In the genomic region with DNA sequence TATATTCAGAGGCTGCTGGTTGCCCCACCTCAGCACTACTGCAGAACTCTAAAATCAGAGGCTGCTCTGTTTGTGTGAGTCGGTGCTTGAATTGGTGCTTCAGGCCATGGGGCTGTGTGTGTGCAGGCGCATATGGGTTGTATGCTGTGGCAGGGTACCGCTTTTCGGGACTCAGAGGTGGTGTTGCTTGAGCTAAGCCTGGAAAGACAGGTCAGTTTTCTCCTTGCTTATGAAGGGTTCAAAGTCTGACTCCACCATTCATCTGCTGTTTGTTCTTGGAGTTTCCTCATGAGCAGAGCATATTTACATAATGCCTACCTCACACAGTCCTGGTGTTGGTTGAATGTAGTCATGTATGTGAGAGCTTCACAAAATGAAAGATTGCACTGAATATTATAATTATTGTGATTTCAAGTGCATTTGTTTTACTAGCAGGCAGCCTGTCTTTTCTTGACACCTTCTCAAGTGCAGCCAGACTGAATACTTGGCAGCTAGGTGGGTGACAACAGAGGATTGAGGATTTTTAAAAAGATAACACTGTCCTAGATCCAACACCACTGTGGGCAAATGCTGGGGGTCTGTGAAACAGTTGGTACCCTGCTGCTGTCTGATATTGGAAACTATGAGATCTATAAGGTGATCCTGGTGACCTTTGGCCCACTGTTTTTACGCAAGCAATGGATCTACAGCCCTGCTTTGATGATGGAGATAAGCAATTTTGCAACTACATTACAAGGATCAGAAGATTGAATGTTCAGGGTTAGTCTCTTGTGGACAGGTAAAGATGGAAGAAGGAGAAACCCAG, we compare ENCODE assay signal across 30 cellular contexts. TPM values are rescaled to one million over a fixed set of nuclear protein-coding genes. Genes with fewer than 3 reads are reported as not detected.
DNase-seq lines count a peak whose midpoint lies in the region; ATAC-seq and TF ChIP-seq lines count a peak whose summit lies in the region.
"Had no signal": no experiment of that assay in that cellular context is flagged by ENCODE, and none has a peak within 500 bp of the region (broad histone marks: within the 10 kb centered on the region; RNA-seq: fewer than 3 reads in every experiment).

No MANE protein-coding gene starts in this region.

- H3T11ph ChIP-seq in H9 (ENCODE audit: low read length) = no peak overlapping the region

- H3K4me3 Mint-ChIP-seq in Calu3 (ENCODE audit: low read depth, unreplicated experiment) (peak overlapping the region; percentile 40), H9 (peak overlapping the region in 1 of 2 experiments; percentile 30; a peak in 1 of 5 replicates)
- H3K4me3 Mint-ChIP-seq: activated CD4-positive, alpha-beta T cell treated with anti-CD3 and anti-CD28 coated beads for 36 hours; CD4-positive, alpha-beta memory T cell; effector memory CD8-positive, alpha-beta T cell; stimulated activated memory B cell treated with anti-CD40 and anti-IgM and Interleukin-4, amounts not matched to agents 10 μg/mL and 1 μg/mL and 100 μg/mL, for 72 hours; T-helper 17 cell had no signal

- H3K27ac ChIP-seq in right lobe of liver (peak overlapping the region; percentile 16 to 99 (median 42)), prostate gland (peak overlapping the region; percentile 61 to 99), H9 (ENCODE audit: insufficient read length, low read depth, low read length) (no peak overlapping the region)
- H3K27ac ChIP-seq: neutrophil, SK-N-MC, thoracic aorta had no signal

- H3K9me3 Mint-ChIP-seq in Calu3 (ENCODE audit: low read depth, unreplicated experiment) = no peaks in the 10 kb centered on the region
- no peaks in the 10 kb centered on the region for H3K9me3 Mint-ChIP-seq in H9
- H3K9me3 Mint-ChIP-seq: CD4-positive, alpha-beta memory T cell; effector memory CD8-positive, alpha-beta T cell; stimulated activated memory B cell treated with anti-CD40 and anti-IgM and Interleukin-4, amounts not matched to agents 10 μg/mL and 1 μg/mL and 100 μg/mL, for 72 hours had no signal

- peak overlapping the region; percentile 33 for H3K27ac Mint-ChIP-seq in Calu3 (ENCODE audit: unreplicated experiment)
- no peak overlapping the region for H3K27ac Mint-ChIP-seq in H9
- H3K27ac Mint-ChIP-seq: activated CD4-positive, alpha-beta T cell treated with anti-CD3 and anti-CD28 coated beads for 36 hours; CD4-positive, alpha-beta memory T cell; effector memory CD8-positive, alpha-beta T cell; stimulated activated memory B cell treated with anti-CD40 and anti-IgM and Interleukin-4, amounts not matched to agents 10 μg/mL and 1 μg/mL and 100 μg/mL, for 72 hours; T-helper 17 cell had no signal

- no peak overlapping the region for H4K91ac ChIP-seq in H9 (ENCODE audit: insufficient read length, low read depth, low read length)

- H2BK15ac ChIP-seq in H9 (ENCODE audit: low read depth, low read length) = no peak overlapping the region

- H2BK120ac ChIP-seq in H9 (ENCODE audit: low read depth, low read length, poor library complexity, severe bottlenecking) = no peak overlapping the region

- H3K27me3 ChIP-seq in adipocyte (replicated peaks; ENCODE audit: control insufficient read depth, insufficient read depth, low read length) (no peaks in the 10 kb centered on the region), right lobe of liver (no peaks in the 10 kb centered on the region), prostate gland (replicated peaks; ENCODE audit: insufficient read depth) (no peaks in the 10 kb centered on the region), H9 (ENCODE audit: insufficient read depth, low read length) (no peaks in the 10 kb centered on the region)
- H3K27me3 ChIP-seq: esophagus muscularis mucosa had no signal

- CTCF ChIA-PET in Calu3 (lab: Charles Lee) = interaction anchor here (0.6 to 1.1 kb wide), 3 partner anchors 161 to 345 kb away, joined by 3 read pairs; no protein-coding TSS in a partner anchor

- no peak overlapping the region for H4K8ac ChIP-seq in H9 (replicated peaks; ENCODE audit: insufficient read length, low read depth, low read length)

- H3K4me2 ChIP-seq in H9 (ENCODE audit: insufficient read depth, insufficient read length, low read length) = no peak overlapping the region

- H4K5ac ChIP-seq in H9 (ENCODE audit: insufficient read length, low read depth, low read length) = no peak overlapping the region

- H2AFZ ChIP-seq in H9 (ENCODE audit: low read length) = no peak overlapping the region

- no peak overlapping the region for H3K18ac ChIP-seq in H9 (ENCODE audit: insufficient read length, low read depth, low read length)

- peaks cover 11% of the 10 kb centered on the region for H3K23me2 ChIP-seq in H9 (ENCODE audit: insufficient read length, low read depth, low read length, poor library complexity, severe bottlenecking)

- H3K79me1 ChIP-seq in H9 (ENCODE audit: insufficient read depth, low read depth, low read length, poor library complexity, severe bottlenecking) = no peaks in the 10 kb centered on the region

- H3K27me3 Mint-ChIP-seq in Calu3 (ENCODE audit: unreplicated experiment) (no peaks in the 10 kb centered on the region), H9 (ENCODE audit: low read depth) (peaks cover 2% of the 10 kb centered on the region)
- H3K27me3 Mint-ChIP-seq: activated CD4-positive, alpha-beta T cell treated with anti-CD3 and anti-CD28 coated beads for 36 hours; CD4-positive, alpha-beta memory T cell; effector memory CD8-positive, alpha-beta T cell; stimulated activated memory B cell treated with anti-CD40 and anti-IgM and Interleukin-4, amounts not matched to agents 10 μg/mL and 1 μg/mL and 100 μg/mL, for 72 hours; T-helper 17 cell had no signal

- peaks cover 5% of the 10 kb centered on the region for H3K36me3 Mint-ChIP-seq in Calu3 (ENCODE audit: insufficient read depth, unreplicated experiment)
- no peaks in the 10 kb centered on the region for H3K36me3 Mint-ChIP-seq in H9 (ENCODE audit: insufficient read depth in 1 of 3, low read depth in 3 of 3)
- H3K36me3 Mint-ChIP-seq: CD4-positive, alpha-beta memory T cell; stimulated activated memory B cell treated with anti-CD40 and anti-IgM and Interleukin-4, amounts not matched to agents 10 μg/mL and 1 μg/mL and 100 μg/mL, for 72 hours had no signal

- no peak overlapping the region for H3K56ac ChIP-seq in H9 (ENCODE audit: insufficient read length, low read depth, low read length)

- H3K36me3 ChIP-seq in adipocyte (ENCODE audit: control insufficient read depth, insufficient read depth, low read length, severe bottlenecking) (no peaks in the 10 kb centered on the region), right lobe of liver (no peaks in the 10 kb centered on the region), prostate gland (no peaks in the 10 kb centered on the region)
- H3K36me3 ChIP-seq: neutrophil, thoracic aorta had no signal

- no peak overlapping the region for H3K14ac ChIP-seq in H9 (ENCODE audit: insufficient read depth, low read length)

- ATAC-seq in right lobe of liver = peak in 2 of 4 donors; percentile 1 to 4
- no peak for ATAC-seq in GM19324 (IDR thresholded peaks at IDR 0.05; ENCODE audit: low FRiP score, unreplicated experiment)
- no peak for ATAC-seq in HG03039 (IDR thresholded peaks at IDR 0.05; ENCODE audit: unreplicated experiment)
- ATAC-seq: activated CD4-positive, alpha-beta T cell treated with anti-CD3 and anti-CD28 coated beads for 36 hours; effector memory CD8-positive, alpha-beta T cell; left ventricle myocardium superior; stimulated activated memory B cell treated with anti-CD40 and anti-IgM and Interleukin-4, amounts not matched to agents 10 μg/mL and 1 μg/mL and 100 μg/mL, for 72 hours; T-helper 17 cell had no signal

- no peak for TF ChIP-seq POLR2A in right lobe of liver (IDR thresholded peaks at IDR 0.05)
- no peak for TF ChIP-seq POLR2A in prostate gland (IDR thresholded peaks at IDR 0.05)

- no peak overlapping the region for H2BK20ac ChIP-seq in H9 (ENCODE audit: low read depth, low read length, poor library complexity, severe bottlenecking)

- no peak overlapping the region for H2BK5ac ChIP-seq in H9 (ENCODE audit: insufficient read length, low read length)

- intact Hi-C loops in Calu3 (cut with micrococcal nuclease; ENCODE audit: unreplicated experiment) = no loop called here
- intact Hi-C loops in right lobe of liver (cut with DNase I) = loop anchor here (10.0 kb wide), 2 partner anchors 73 to 363 kb away; no protein-coding TSS in a partner anchor
- intact Hi-C loops in prostate gland (cut with DNase I) = no loop called here

- H3K4me1 ChIP-seq in adipocyte (ENCODE audit: control insufficient read depth, insufficient read depth, low read length) = peaks cover 36% of the 10 kb centered on the region
- H3K4me1 ChIP-seq in right lobe of liver = peaks cover 0 to 51% (median 0%) of the 10 kb centered on the region in 4 donors
- no peaks in the 10 kb centered on the region for H3K4me1 ChIP-seq in prostate gland (replicated peaks)
- H3K4me1 ChIP-seq in H9 (ENCODE audit: insufficient read depth, low read length) = no peaks in the 10 kb centered on the region

- H4K20me1 ChIP-seq in H9 (ENCODE audit: control insufficient read depth, insufficient read depth, insufficient read length) = no peaks in the 10 kb centered on the region

- no TSS peak for BruUV-seq in Calu3 (replicated peaks; lab: Mats Ljungman, UMichigan)

- no peak overlapping the region for H2BK12ac ChIP-seq in H9 (ENCODE audit: insufficient read length, low read depth, low read length)

- H3K4me1 Mint-ChIP-seq in Calu3 (ENCODE audit: low read depth, unreplicated experiment) (peaks cover 27% of the 10 kb centered on the region), H9 (peaks cover 8% of the 10 kb centered on the region in 2 experiments)

- H3K4ac ChIP-seq in H9 (ENCODE audit: low read depth, low read length) = no peak overlapping the region

- 36% methylated on average over 5 of the region's 5 CpGs for WGBS in right lobe of liver (ENCODE audit: insufficient coverage, low coverage, low lambda C conversion rate, missing lambda C conversion rate)
- 68% methylated on average over 5 of the region's 5 CpGs for WGBS in prostate gland
- no CpG with 5 or more reads among the region's 5 CpGs for WGBS in H9 (ENCODE audit: extremely low coverage, insufficient read length, low lambda C conversion rate)

- H3K4me3 ChIP-seq in adipocyte (ENCODE audit: low read length) (peak overlapping the region; percentile 95), right lobe of liver (peak overlapping the region; percentile 16 to 80 (median 71)), prostate gland (peak overlapping the region in 1 of 2 donors; percentile 12)
- H3K4me3 ChIP-seq: SK-N-MC had no signal

- H3K79me2 ChIP-seq in H9 (ENCODE audit: insufficient read depth, low read length) = no peaks in the 10 kb centered on the region

- DNase-seq in Calu3 = no peak
- no peak for DNase-seq in adipocyte (ENCODE audit: low read depth)
- no peak for DNase-seq in right lobe of liver
- no peak for DNase-seq in prostate gland (ENCODE audit: low spot score)
- no peak for DNase-seq in NCI-H1092 treated with DMSO at 0.1 percent for 48 hours (lab: John Stamatoyannopoulos, UW)
- DNase-seq in H9 = no peak
- DNase-seq: activated CD4-positive, alpha-beta T cell treated with anti-CD3 and anti-CD28 coated beads for 36 hours; activated CD8-positive, alpha-beta memory T cell treated with anti-CD3 and anti-CD28 coated beads for 24 hours; activated gamma-delta T cell treated with Interleukin-2 at 50 U/mL for 16 hours; activated T-cell treated with anti-CD3 and anti-CD28 coated beads, Interleukin-2, amount 50 U/mL, for 1 hour; CD4-positive, alpha-beta memory T cell; effector memory CD8-positive, alpha-beta T cell; foreskin melanocyte; GOT3; Kasumi-1; left ventricle myocardium superior; NCI-H1092; NCI-H1930; NCI-H69; retina; stimulated activated CD4-positive, alpha-beta T cell treated with anti-CD3 and anti-CD28 coated beads, Interleukin-4, amount 100 ng/mL, for 1 hour; T-helper 17 cell had no signal

- peak overlapping the region; percentile 57 for H3K9ac ChIP-seq in adipocyte (ENCODE audit: low read length)
- no peak overlapping the region for H3K9ac ChIP-seq in H9 (ENCODE audit: extremely low read depth, insufficient read length, low read length)

- H2AK5ac ChIP-seq in H9 (ENCODE audit: insufficient read length, low read length) = no peak overlapping the region

- no peak overlapping the region for H3K23ac ChIP-seq in H9 (ENCODE audit: insufficient read length, low read depth, low read length)

- TF ChIP-seq CTCF in Calu3 (IDR thresholded peaks at IDR 0.05; ENCODE audit: unreplicated experiment) (no peak), right lobe of liver (IDR thresholded peaks at IDR 0.05) (no peak), prostate gland (IDR thresholded peaks at IDR 0.05) (no peak), H9 (conservative IDR thresholded peaks at IDR 0.05) (no peak)

- H3K9me3 ChIP-seq in adipocyte (ENCODE audit: control insufficient read depth, low read length) (no peaks in the 10 kb centered on the region), right lobe of liver (no peaks in the 10 kb centered on the region), prostate gland (no peaks in the 10 kb centered on the region), H9 (ENCODE audit: control insufficient read depth, low read depth, low read length) (no peaks in the 10 kb centered on the region)
- H3K9me3 ChIP-seq: esophagus muscularis mucosa, neutrophil, thoracic aorta had no signal

RNA-seq across cellular contexts. Expression of a gene that starts 1.0 kb away (rescaled TPM):
- 4.0 and 4.4 TPM in 2 replicates for total RNA-seq in Calu3 (2022)
- 1,000 to 10,000 TPM in 1 of 6 experiments, 100 to 1,000 TPM in 5; 361 to 1,830 (median 780) TPM for total RNA-seq in right lobe of liver
- total RNA-seq in prostate gland = 10 to 100 TPM; 58.6 to 78.2 TPM
- total RNA-seq in H9 (2021) = 3.2 and 3.8 TPM in 2 replicates

RNA-seq across cellular contexts. Expression of a gene that starts 3.2 kb away (rescaled TPM):
- total RNA-seq in Calu3 (2022) = 5.3 and 7.3 TPM in 2 replicates
- total RNA-seq in right lobe of liver = 100 to 1,000 TPM; 129 to 175 (median 151) TPM
- total RNA-seq in prostate gland = 100 to 1,000 TPM in 1 of 2 donors, 10 to 100 TPM in 1; 71.6 to 150 TPM
- total RNA-seq in H9 (2021) = not detected in 2 replicates

RNA-seq across cellular contexts. Expression of a gene that starts 46.1 kb away (rescaled TPM):
- total RNA-seq in Calu3 (2022) (not detected in 2 replicates), right lobe of liver (not detected), prostate gland (not detected), H9 (2021) (not detected in 2 replicates)
- total RNA-seq: activated CD4-positive, alpha-beta T cell treated with anti-CD3 and anti-CD28 coated beads for 36 hours; bronchial epithelial cell; CD4-positive, alpha-beta memory T cell; esophagus muscularis mucosa; left ventricle myocardium superior; T-helper 17 cell; thoracic aorta had no signal

RNA-seq across cellular contexts. Expression of a gene that starts 58.1 kb away (rescaled TPM):
- total RNA-seq in Calu3 (2022) = not detected in 2 replicates
- total RNA-seq in right lobe of liver = not detected
- not detected for total RNA-seq in prostate gland
- not detected in 2 replicates for total RNA-seq in H9 (2021)
- total RNA-seq: activated CD4-positive, alpha-beta T cell treated with anti-CD3 and anti-CD28 coated beads for 36 hours; bronchial epithelial cell; CD4-positive, alpha-beta memory T cell; esophagus muscularis mucosa; left ventricle myocardium superior; T-helper 17 cell; thoracic aorta had no signal

Comparison
In these comparisons a context has a peak if more than half of its experiments do, and no peak if none do; other contexts are left out.
1. RNA of a gene that starts 1.0 kb away (total RNA-seq): 361 to 1,830 TPM in right lobe of liver and 58.6 to 78.2 TPM in prostate gland; 4.0 to 4.4 TPM in Calu3 and 3.2 to 3.8 TPM in H9; every median in the first group is over 10 times any median in the second.
2. intact Hi-C loops: an anchor here in right lobe of liver (10.0 kb wide); none called in Calu3 and prostate gland.